ENCODE assay signal across 1 cellular context in genomic region chr9:136806067-136806466, GRCh38.
TF ChIP-seq lines count a peak whose summit lies in the region.

No MANE protein-coding gene starts in this region.

TF ChIP-seq in GM23338, 12 proteins besides CTCF, POLR2A, EP300 and RAD21:
- TF ChIP-seq, protein P1, sequence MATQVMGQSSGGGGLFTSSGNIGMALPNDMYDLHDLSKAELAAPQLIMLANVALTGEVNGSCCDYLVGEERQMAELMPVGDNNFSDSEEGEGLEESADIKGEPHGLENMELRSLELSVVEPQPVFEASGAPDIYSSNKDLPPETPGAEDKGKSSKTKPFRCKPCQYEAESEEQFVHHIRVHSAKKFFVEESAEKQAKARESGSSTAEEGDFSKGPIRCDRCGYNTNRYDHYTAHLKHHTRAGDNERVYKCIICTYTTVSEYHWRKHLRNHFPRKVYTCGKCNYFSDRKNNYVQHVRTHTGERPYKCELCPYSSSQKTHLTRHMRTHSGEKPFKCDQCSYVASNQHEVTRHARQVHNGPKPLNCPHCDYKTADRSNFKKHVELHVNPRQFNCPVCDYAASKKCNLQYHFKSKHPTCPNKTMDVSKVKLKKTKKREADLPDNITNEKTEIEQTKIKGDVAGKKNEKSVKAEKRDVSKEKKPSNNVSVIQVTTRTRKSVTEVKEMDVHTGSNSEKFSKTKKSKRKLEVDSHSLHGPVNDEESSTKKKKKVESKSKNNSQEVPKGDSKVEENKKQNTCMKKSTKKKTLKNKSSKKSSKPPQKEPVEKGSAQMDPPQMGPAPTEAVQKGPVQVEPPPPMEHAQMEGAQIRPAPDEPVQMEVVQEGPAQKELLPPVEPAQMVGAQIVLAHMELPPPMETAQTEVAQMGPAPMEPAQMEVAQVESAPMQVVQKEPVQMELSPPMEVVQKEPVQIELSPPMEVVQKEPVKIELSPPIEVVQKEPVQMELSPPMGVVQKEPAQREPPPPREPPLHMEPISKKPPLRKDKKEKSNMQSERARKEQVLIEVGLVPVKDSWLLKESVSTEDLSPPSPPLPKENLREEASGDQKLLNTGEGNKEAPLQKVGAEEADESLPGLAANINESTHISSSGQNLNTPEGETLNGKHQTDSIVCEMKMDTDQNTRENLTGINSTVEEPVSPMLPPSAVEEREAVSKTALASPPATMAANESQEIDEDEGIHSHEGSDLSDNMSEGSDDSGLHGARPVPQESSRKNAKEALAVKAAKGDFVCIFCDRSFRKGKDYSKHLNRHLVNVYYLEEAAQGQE (IDR thresholded peaks at IDR 0.05; ENCODE audit: unreplicated experiment), result no peak
- TF ChIP-seq ZNF331 (CRISPR knock-in tag; IDR thresholded peaks at IDR 0.05; ENCODE audit: low read depth) (no peak), POLR2AphosphoS5 (IDR thresholded peaks at IDR 0.05; ENCODE audit: low read depth) (no peak)
